13 cellular contexts compared by ENCODE assay signal in genomic region chr21:33657124-33657842, GRCh38. TPM values are rescaled to one million over a fixed set of nuclear protein-coding genes. Genes with fewer than 3 reads are reported as not detected.
DNase-seq lines count a peak whose midpoint lies in the region; ATAC-seq, FAIRE-seq and TF ChIP-seq lines count a peak whose summit lies in the region.
"Had no signal": no experiment of that assay in that cellular context is flagged by ENCODE, and none has a peak within 500 bp of the region (broad histone marks: within the 10 kb centered on the region; RNA-seq: fewer than 3 reads in every experiment).

No MANE protein-coding gene starts in this region.

- H3K36me3 ChIP-seq in PC-9 (ENCODE audit: low read depth), result no peaks in the 10 kb centered on the region
- no peaks in the 10 kb centered on the region for H3K36me3 ChIP-seq in endothelial cell of umbilical vein (ENCODE audit: control insufficient read depth in 2 of 2, extremely low read depth in 1 of 2, insufficient read depth in 2 of 2, low read length in 2 of 2)
- no peaks in the 10 kb centered on the region for H3K36me3 ChIP-seq in mucosa of descending colon (ENCODE audit: low read depth)
- H3K36me3 ChIP-seq: gastrocnemius medialis, upper lobe of left lung had no signal

- H3K4me1 ChIP-seq in PC-9 (replicated peaks; ENCODE audit: insufficient read depth), result peaks cover 14% of the 10 kb centered on the region
- peaks cover 58% of the 10 kb centered on the region for H3K4me1 ChIP-seq in endothelial cell of umbilical vein (ENCODE audit: control insufficient read depth, extremely low read depth, insufficient read depth, low read length)
- H3K4me1 ChIP-seq in mucosa of descending colon (ENCODE audit: low read depth), result peaks cover 12% of the 10 kb centered on the region

- TF ChIP-seq CTCF in PC-9 (conservative IDR thresholded peaks at IDR 0.05), result no peak
- no peak for TF ChIP-seq CTCF in endothelial cell of umbilical vein (IDR thresholded peaks at IDR 0.05; ENCODE audit: extremely low read depth in 1 of 2, insufficient read depth in 1 of 2, low read depth in 1 of 2, low read length in 2 of 2)
- no peak for TF ChIP-seq CTCF in mucosa of descending colon (IDR thresholded peaks at IDR 0.05)

- H3K4me2 ChIP-seq in PC-9 (no peak overlapping the region), endothelial cell of umbilical vein (ENCODE audit: insufficient read depth, low read length) (peak overlapping the region; percentile 89)

- H3F3A ChIP-seq in PC-9 (ENCODE audit: insufficient read depth, low read depth), result peaks cover 16% of the 10 kb centered on the region; the same call in 1 of the 2 replicates

- no peaks in the 10 kb centered on the region for H3K9me1 ChIP-seq in endothelial cell of umbilical vein (replicated peaks; ENCODE audit: control insufficient read depth, extremely low read depth, insufficient read depth, low read length)

- CTCF ChIA-PET in PC-9 (lab: Charles Lee) (no interaction called here), endothelial cell of umbilical vein (lab: Charles Lee) (interaction anchor here (1.0 to 1.1 kb wide), 3 partner anchors 12 to 106 kb away, joined by 3 to 4 read pairs (median 3); no protein-coding TSS in a partner anchor)

- peak overlapping the region; percentile 30; the same call in 1 of the 2 replicates for H3K27ac ChIP-seq in PC-9
- peak overlapping the region; percentile 81 for H3K27ac ChIP-seq in endothelial cell of umbilical vein (ENCODE audit: insufficient read depth, low read depth, low read length)
- H3K27ac ChIP-seq: gastrocnemius medialis had no signal

- DNase-seq in CD1c-positive myeloid dendritic cell (ENCODE audit: extremely low spot score) (peak; percentile 72), PC-9 (no peak), endothelial cell of umbilical vein (ENCODE audit: low read depth, low spot score) (peak; percentile 91), mucosa of descending colon (peak in 2 of 3 donors; percentile 34 to 44), HK-2 (ENCODE audit: unreplicated experiment) (no peak), anterior cingulate cortex (lab: John Stamatoyannopoulos, UW) (no peak)
- no peak for DNase-seq in stimulated activated CD4-positive, alpha-beta T cell treated with anti-CD3 and anti-CD28 coated beads, Interleukin-1b, Interleukin-23, amount 100 ng/mL, for 48 hours
- DNase-seq in activated CD4-positive, alpha-beta T cell treated with anti-CD3 and anti-CD28 coated beads for 48 hours, result no peak
- DNase-seq: activated CD4-positive, alpha-beta T cell treated with anti-CD3 and anti-CD28 coated beads, Interleukin-2, amount 10 ng/mL, durations not matched to agents 7 days and 5 days; gastrocnemius medialis; NCI-H2227 treated with DMSO at 0.1 percent for 48 hours; upper lobe of left lung had no signal

- H2AFZ ChIP-seq in PC-9 (no peak overlapping the region), endothelial cell of umbilical vein (ENCODE audit: low read depth, low read length) (no peak overlapping the region)

- H3K4me3 ChIP-seq in PC-9, result no peak overlapping the region
- no peak overlapping the region for H3K4me3 ChIP-seq in endothelial cell of umbilical vein (replicated peaks in 1 of 3; ENCODE audit: insufficient read depth in 1 of 3, low read depth in 1 of 3, low read length in 3 of 3)
- no peak overlapping the region for H3K4me3 ChIP-seq in mucosa of descending colon
- H3K4me3 ChIP-seq: gastrocnemius medialis, lung, upper lobe of left lung had no signal

- dilution Hi-C loops in endothelial cell of umbilical vein (cut with MboI; ENCODE audit: extremely low pct_ligation_motif_present, low sequenced_read_pairs), result no loop called here

- H3K79me2 ChIP-seq in PC-9 (ENCODE audit: low read depth), result peaks cover 25% of the 10 kb centered on the region
- H3K79me2 ChIP-seq in endothelial cell of umbilical vein (ENCODE audit: control insufficient read depth, insufficient read depth, low read length), result peaks cover 76% of the 10 kb centered on the region

- peak; percentile 77 for ATAC-seq in mucosa of descending colon
- ATAC-seq: gastrocnemius medialis had no signal

- H3K9me3 ChIP-seq in PC-9 (ENCODE audit: insufficient read depth, low read depth), result no peaks in the 10 kb centered on the region
- H3K9me3 ChIP-seq in endothelial cell of umbilical vein (replicated peaks; ENCODE audit: control insufficient read depth, insufficient read depth, low read length), result no peaks in the 10 kb centered on the region
- no peaks in the 10 kb centered on the region for H3K9me3 ChIP-seq in mucosa of descending colon
- H3K9me3 ChIP-seq: gastrocnemius medialis, upper lobe of left lung had no signal

- peak overlapping the region; percentile 51 for H3K9ac ChIP-seq in endothelial cell of umbilical vein (replicated peaks; ENCODE audit: extremely low read depth, insufficient read depth, low read length)

- H3K9me2 ChIP-seq in PC-9 (ENCODE audit: insufficient read depth), result no peaks in the 10 kb centered on the region

- BruUV-seq in PC-9 (replicated peaks; lab: Mats Ljungman, UMichigan) (no TSS peak), endothelial cell of umbilical vein (replicated peaks; lab: Mats Ljungman, UMichigan) (no TSS peak)

- intact Hi-C loops in PC-9 (cut with micrococcal nuclease; ENCODE audit: unreplicated experiment), result loop anchor here (5.0 kb wide), 1 partner anchor 105 kb away; no protein-coding TSS in a partner anchor
- intact Hi-C loops in endothelial cell of umbilical vein (cut with micrococcal nuclease), result loop anchor here (1.0 to 5.0 kb wide), 4 partner anchors 14 to 112 kb away; no protein-coding TSS in a partner anchor
- intact Hi-C loops in mucosa of descending colon (cut with DNase I, micrococcal nuclease), result loop anchor here in 1 of 2 donors (10.0 kb wide), 1 partner anchor 58 kb away; no protein-coding TSS in a partner anchor

- POLR2A ChIA-PET in PC-9 (lab: Charles Lee; ENCODE audit: unreplicated experiment) (no interaction called here), endothelial cell of umbilical vein (lab: Charles Lee) (no interaction called here)

- TF ChIP-seq POLR2A in endothelial cell of umbilical vein (IDR thresholded peaks at IDR 0.05; ENCODE audit: low read depth, low read length), result peak; percentile 70

- peak; percentile 83 for FAIRE-seq in endothelial cell of umbilical vein (lab: Jason Lieb, UNC)

- H4K20me1 ChIP-seq in PC-9 (ENCODE audit: insufficient read depth) (no peaks in the 10 kb centered on the region), endothelial cell of umbilical vein (replicated peaks; ENCODE audit: control insufficient read depth, extremely low read depth, insufficient read depth, low read length) (no peaks in the 10 kb centered on the region)

- H3K27me3 ChIP-seq in PC-9 (ENCODE audit: insufficient read depth, low read depth) (no peaks in the 10 kb centered on the region), endothelial cell of umbilical vein (ENCODE audit: control insufficient read depth in 2 of 2, insufficient read depth in 2 of 2, low read length in 2 of 2) (no peaks in the 10 kb centered on the region)
- H3K27me3 ChIP-seq: gastrocnemius medialis, upper lobe of left lung had no signal

TF ChIP-seq in endothelial cell of umbilical vein, 7 proteins besides CTCF, POLR2A, EP300 and RAD21:
- TF ChIP-seq FOS (IDR thresholded peaks at IDR 0.05; ENCODE audit: borderline replicate concordance, insufficient read depth, low read length) (peak; percentile 59), GATA2 (IDR thresholded peaks at IDR 0.05; ENCODE audit: insufficient read depth, insufficient read length, low read depth, low read length) (peak; percentile 94), POLR2AphosphoS5 (IDR thresholded peaks at IDR 0.05; ENCODE audit: insufficient read depth, low read depth, low read length) (peak; percentile 83), JUN (IDR thresholded peaks at IDR 0.05; ENCODE audit: borderline replicate concordance, insufficient read depth, insufficient read length, low read depth) (peak; percentile 76), MAX (IDR thresholded peaks at IDR 0.05; ENCODE audit: insufficient read depth, insufficient read length) (no peak)

RNA-seq across cellular contexts. Expression of gene ITSN1, which starts 15.0 kb away (rescaled TPM):
- total RNA-seq in PC-9 (2021) (39.1 and 46.3 TPM in 2 replicates), endothelial cell of umbilical vein (86.8 and 91.9 TPM in 2 replicates), mucosa of descending colon (10 to 100 TPM; 35.6 to 54.8 (median 45.3) TPM)
- 62.1 and 72.2 TPM in 2 replicates for polyA plus RNA-seq in endothelial cell of umbilical vein
- 86.0 and 94.1 TPM in 2 replicates for polyA plus RNA-seq in endothelial cell of umbilical vein (2011; cell fraction: cytosol; rRNA removed)
- 317 and 318 TPM in 2 replicates for polyA plus RNA-seq in endothelial cell of umbilical vein (2011; cell fraction: nucleus; rRNA removed)
- polyA plus RNA-seq in endothelial cell of umbilical vein (2012), result 76.2 and 79.8 TPM in 2 replicates
- 140 TPM in 2 replicates for polyA minus RNA-seq in endothelial cell of umbilical vein
- 47.3 TPM for polyA minus RNA-seq in endothelial cell of umbilical vein (2011; cell fraction: cytosol; rRNA and poly(A)+ RNA removed)
- polyA minus RNA-seq in endothelial cell of umbilical vein (2011; cell fraction: nucleus; rRNA and poly(A)+ RNA removed), result 171 and 174 TPM in 2 replicates

RNA-seq across cellular contexts. Expression of gene CRYZL1, which starts 15.7 kb away (rescaled TPM):
- total RNA-seq in PC-9 (2021) (22.4 and 30.3 TPM in 2 replicates), endothelial cell of umbilical vein (41.1 and 42.1 TPM in 2 replicates), mucosa of descending colon (10 to 100 TPM; 33.1 to 55.5 (median 34.0) TPM)
- polyA plus RNA-seq in endothelial cell of umbilical vein, result 20.7 and 26.4 TPM in 2 replicates
- 30.0 and 36.2 TPM in 2 replicates for polyA plus RNA-seq in endothelial cell of umbilical vein (2011; cell fraction: cytosol; rRNA removed)
- polyA plus RNA-seq in endothelial cell of umbilical vein (2011; cell fraction: nucleus; rRNA removed), result 86.2 and 112 TPM in 2 replicates
- polyA plus RNA-seq in endothelial cell of umbilical vein (2012), result 36.4 and 43.2 TPM in 2 replicates
- polyA minus RNA-seq in endothelial cell of umbilical vein, result 48.5 and 54.1 TPM in 2 replicates
- 11.7 TPM for polyA minus RNA-seq in endothelial cell of umbilical vein (2011; cell fraction: cytosol; rRNA and poly(A)+ RNA removed)
- 54.9 and 75.3 TPM in 2 replicates for polyA minus RNA-seq in endothelial cell of umbilical vein (2011; cell fraction: nucleus; rRNA and poly(A)+ RNA removed)

Comparison
In these comparisons a context has a peak if more than half of its experiments do, and no peak if none do; other contexts are left out.
1. DNase-seq: peak in CD1c-positive myeloid dendritic cell (single experiment), endothelial cell of umbilical vein (single experiment) and mucosa of descending colon (2 of 3); none in PC-9 (0 of 2), stimulated activated CD4-positive, alpha-beta T cell treated with anti-CD3 and anti-CD28 coated beads, Interleukin-1b, Interleukin-23, amount 100 ng/mL, for 48 hours (single experiment), HK-2 (single experiment), anterior cingulate cortex (0 of 58) and activated CD4-positive, alpha-beta T cell treated with anti-CD3 and anti-CD28 coated beads for 48 hours (single experiment).